ENCODE assay signal across 2 cellular contexts in genomic region chr17:36879027-36879426, GRCh38.
TF ChIP-seq lines count a peak whose summit lies in the region.

No MANE protein-coding gene starts in this region.

TF ChIP-seq in HEK293, 187 proteins besides CTCF, POLR2A, EP300 and RAD21:
- peak; percentile 95 for TF ChIP-seq ZFHX2 (tag by site-specific recombination; conservative IDR thresholded peaks at IDR 0.05)
- no peak for TF ChIP-seq ZNF16 (tag by site-specific recombination; IDR thresholded peaks at IDR 0.05; ENCODE audit: low read depth)
- no peak for TF ChIP-seq GLIS1 (tag by site-specific recombination; IDR thresholded peaks at IDR 0.05)
- no peak for TF ChIP-seq PRDM6 (tag by site-specific recombination; IDR thresholded peaks at IDR 0.05)
- peak; percentile 95 for TF ChIP-seq EGR2 (tag by site-specific recombination; IDR thresholded peaks at IDR 0.05; ENCODE audit: low read depth)
- TF ChIP-seq ZNF639 (tag by site-specific recombination; IDR thresholded peaks at IDR 0.05) = no peak

TF ChIP-seq in H1, 55 proteins besides CTCF, POLR2A, EP300 and RAD21:
- TF ChIP-seq TAF7 (optimal IDR thresholded peaks at IDR 0.05; ENCODE audit: borderline replicate concordance, low read depth, low read length) = no peak
- no peak for TF ChIP-seq TAF1 (IDR thresholded peaks at IDR 0.05; ENCODE audit: low read depth, low read length)
- TF ChIP-seq KDM1A (IDR thresholded peaks at IDR 0.05; ENCODE audit: borderline replicate concordance, low read length) = no peak
- TF ChIP-seq FOSL1 (IDR thresholded peaks at IDR 0.05; ENCODE audit: insufficient read depth, low read depth, low read length) = no peak
- no peak for TF ChIP-seq RXRA (IDR thresholded peaks at IDR 0.05; ENCODE audit: insufficient read depth, low read depth, low read length)
- no peak for TF ChIP-seq CREB1 (IDR thresholded peaks at IDR 0.05)
- no peak for TF ChIP-seq NRF1 (IDR thresholded peaks at IDR 0.05; ENCODE audit: low read depth, low read length)
- no peak for TF ChIP-seq CHD7 (IDR thresholded peaks at IDR 0.05; ENCODE audit: insufficient replicate concordance, low read length)
- TF ChIP-seq SP1 (IDR thresholded peaks at IDR 0.05; ENCODE audit: low read depth, low read length) = no peak
- no peak for TF ChIP-seq GABPA (IDR thresholded peaks at IDR 0.05; ENCODE audit: borderline replicate concordance, insufficient read depth, low read length)
- no peak for TF ChIP-seq RNF2 (IDR thresholded peaks at IDR 0.05; ENCODE audit: borderline replicate concordance, low read depth, low read length, missing control alignments, poor library complexity, severe bottlenecking)
- no peak for TF ChIP-seq USF2 (IDR thresholded peaks at IDR 0.05; ENCODE audit: low read length)
- TF ChIP-seq PHF8 (conservative IDR thresholded peaks at IDR 0.05; ENCODE audit: low read depth, low read length) = no peak
- TF ChIP-seq CBX5 (IDR thresholded peaks at IDR 0.05; ENCODE audit: low read depth, low read length) = no peak
- no peak for TF ChIP-seq TBP (IDR thresholded peaks at IDR 0.05; ENCODE audit: low read depth, low read length)
- TF ChIP-seq SIX5 (IDR thresholded peaks at IDR 0.05; ENCODE audit: low read depth, low read length) = no peak
- no peak for TF ChIP-seq CBX8 (IDR thresholded peaks at IDR 0.05; ENCODE audit: borderline replicate concordance, low read depth, low read length)
- TF ChIP-seq POLR2AphosphoS5 (IDR thresholded peaks at IDR 0.05; ENCODE audit: low read depth, low read length) = no peak
- no peak for TF ChIP-seq RBBP5 (IDR thresholded peaks at IDR 0.05; ENCODE audit: borderline replicate concordance, low read depth, low read length)
- no peak for TF ChIP-seq NANOG (IDR thresholded peaks at IDR 0.05; ENCODE audit: insufficient read depth, low read depth, low read length, poor library complexity, severe bottlenecking)
TF ChIP-seq in H1: peak in this region for 0.
